ENCODE assay signal across 19 cellular contexts in genomic region chr12:26465419-26466097, GRCh38.
DNase-seq lines count a peak whose midpoint lies in the region; FAIRE-seq and TF ChIP-seq lines count a peak whose summit lies in the region.
"Had no signal": no experiment of that assay in that cellular context is flagged by ENCODE, and none has a peak within 500 bp of the region (broad histone marks: within the 10 kb centered on the region; RNA-seq: fewer than 3 reads in every experiment).

No MANE protein-coding gene starts in this region.

- H3K4me3 Mint-ChIP-seq in astrocyte (ENCODE audit: unreplicated experiment): no peak overlapping the region
- H3K4me3 Mint-ChIP-seq: activated T-helper 1 cell treated with anti-CD3 and anti-CD28 coated beads, Interleukin-12 subunit alpha, Interleukin-12 subunit beta, Interleukin-2, Interleukin-4 antibody, amounts not matched to agents 30 ng/mL and 10 ng/mL and 1 ng/mL, durations not matched to agents 14 hours and 24 hours and 36 hours had no signal

- DNase-seq in AG04450 (ENCODE audit: low read depth, low spot score) (no peak), astrocyte (ENCODE audit: low read depth) (peak; percentile 2), iPS-NIHi11 (ENCODE audit: low spot score) (peak; percentile 28), NCI-H1436 treated with DMSO at 0.1 percent for 48 hours (lab: John Stamatoyannopoulos, UW) (no peak), NCI-H446 treated with DMSO at 0.1 percent for 48 hours (lab: John Stamatoyannopoulos, UW) (no peak)
- DNase-seq in activated CD4-positive, alpha-beta T cell treated with anti-CD3 and anti-CD28 coated beads for 1 hour: no peak
- no peak for DNase-seq in stimulated activated CD4-positive, alpha-beta T cell treated with anti-CD3 and anti-CD28 coated beads, Interleukin-4, amount 100 ng/mL, for 4 hours
- DNase-seq: activated CD4-positive, alpha-beta T cell treated with anti-CD3 and anti-CD28 coated beads, Interleukin-2, amount 50 U/mL, for 1 hour; DND-41; IMR-90; midbrain; NCI-H446; ovary; testis had no signal

- H3K9ac ChIP-seq in astrocyte (ENCODE audit: low read length): no peak overlapping the region
- H3K9ac ChIP-seq: BLaER1 had no signal

- no peak for FAIRE-seq in astrocyte (lab: Jason Lieb, UNC)
- FAIRE-seq: GM12878 had no signal

- H3K27ac ChIP-seq in AG04450 (ENCODE audit: low read depth, low read length) (no peak overlapping the region), HEK293 (ENCODE audit: extremely low read depth, low read depth, low read length) (no peak overlapping the region), astrocyte (ENCODE audit: low read depth, low read length) (no peak overlapping the region)
- H3K27ac ChIP-seq: BLaER1, ovary, RWPE1, testis had no signal

- H4K20me1 ChIP-seq in astrocyte (ENCODE audit: insufficient read depth, low read length): no peaks in the 10 kb centered on the region
- H4K20me1 ChIP-seq: BLaER1 had no signal

- H3K4me1 Mint-ChIP-seq in astrocyte (ENCODE audit: low read depth, unreplicated experiment): no peaks in the 10 kb centered on the region

- no peaks in the 10 kb centered on the region for H3K27me3 Mint-ChIP-seq in astrocyte (ENCODE audit: low read depth, unreplicated experiment)

- TF ChIP-seq CTCF in AG04450 (IDR thresholded peaks at IDR 0.05; ENCODE audit: low read depth, low read length) (peak; percentile 38), HEK293 (tag by site-specific recombination; IDR thresholded peaks at IDR 0.05) (0 out of 2 replicates have a peak, but pooled peaks have one; percentile 24), astrocyte (IDR thresholded peaks at IDR 0.05; ENCODE audit: insufficient read depth, low read depth, low read length) (no peak)

- no peaks in the 10 kb centered on the region for H3K9me3 Mint-ChIP-seq in astrocyte (ENCODE audit: unreplicated experiment)
- H3K9me3 Mint-ChIP-seq: activated T-helper 1 cell treated with anti-CD3 and anti-CD28 coated beads, Interleukin-12 subunit alpha, Interleukin-12 subunit beta, Interleukin-2, Interleukin-4 antibody, amounts not matched to agents 30 ng/mL and 10 ng/mL and 1 ng/mL, durations not matched to agents 14 hours and 24 hours and 36 hours had no signal

- H3K27me3 ChIP-seq in AG04450 (ENCODE audit: control insufficient read depth, insufficient read depth, low read length) (no peaks in the 10 kb centered on the region), astrocyte (ENCODE audit: insufficient read depth, low read length) (no peaks in the 10 kb centered on the region)
- H3K27me3 ChIP-seq: BLaER1, ovary, testis had no signal

- peaks cover 2% of the 10 kb centered on the region for H3K36me3 Mint-ChIP-seq in astrocyte (ENCODE audit: low read depth, unreplicated experiment)

- H3K36me3 ChIP-seq in HEK293 (ENCODE audit: control insufficient read depth in 2 of 2, insufficient read depth in 1 of 2, low read length in 2 of 2): no peaks in the 10 kb centered on the region
- H3K36me3 ChIP-seq in astrocyte (ENCODE audit: insufficient read depth, low read length): no peaks in the 10 kb centered on the region
- H3K36me3 ChIP-seq: BLaER1, ovary had no signal

- H3K9me3 ChIP-seq in AG04450 (ENCODE audit: control insufficient read depth, insufficient read depth, low read length): no peaks in the 10 kb centered on the region
- no peaks in the 10 kb centered on the region for H3K9me3 ChIP-seq in HEK293 (ENCODE audit: control insufficient read depth, insufficient read depth, low read depth, low read length)
- no peaks in the 10 kb centered on the region for H3K9me3 ChIP-seq in astrocyte (ENCODE audit: insufficient read depth, low read depth, low read length)
- H3K9me3 ChIP-seq: BLaER1, ovary, testis had no signal

- H3K79me2 ChIP-seq in astrocyte (ENCODE audit: insufficient read depth, low read length): no peaks in the 10 kb centered on the region

- no peak overlapping the region for H3K4me2 ChIP-seq in astrocyte (ENCODE audit: low read length)
- H3K4me2 ChIP-seq: BLaER1 had no signal

- no peak overlapping the region for H2AFZ ChIP-seq in astrocyte (ENCODE audit: low read depth, low read length)

- CTCF ChIA-PET in AG04450 (lab: Charles Lee): interaction anchor here (1.4 to 1.8 kb wide), 3 partner anchors 27 to 347 kb away, joined by 4 to 7 read pairs (median 4); no protein-coding TSS in a partner anchor
- CTCF ChIA-PET in HEK293 (lab: Yijun Ruan, JAX): no interaction called here

- H3K4me1 ChIP-seq in HEK293 (ENCODE audit: control insufficient read depth, insufficient read depth, low read length) (no peaks in the 10 kb centered on the region), astrocyte (ENCODE audit: insufficient read depth, low read length) (no peaks in the 10 kb centered on the region)
- H3K4me1 ChIP-seq: testis had no signal

- POLR2A ChIA-PET in AG04450 (lab: Yijun Ruan, JAX): no interaction called here
- POLR2A ChIA-PET in HEK293 (lab: Yijun Ruan, JAX): no interaction called here

- no peak overlapping the region for H3K27ac Mint-ChIP-seq in astrocyte (ENCODE audit: unreplicated experiment)
- H3K27ac Mint-ChIP-seq: activated T-helper 1 cell treated with anti-CD3 and anti-CD28 coated beads, Interleukin-12 subunit alpha, Interleukin-12 subunit beta, Interleukin-2, Interleukin-4 antibody, amounts not matched to agents 30 ng/mL and 10 ng/mL and 1 ng/mL, durations not matched to agents 14 hours and 24 hours and 36 hours had no signal

- H3K4me3 ChIP-seq in AG04450 (ENCODE audit: low read depth, low read length): no peak overlapping the region
- no peak overlapping the region for H3K4me3 ChIP-seq in HEK293 (ENCODE audit: low read depth, low read length)
- H3K4me3 ChIP-seq in astrocyte (ENCODE audit: insufficient read depth, low read depth, low read length): no peak overlapping the region
- H3K4me3 ChIP-seq: BLaER1, GM12878, ovary, testis had no signal

TF ChIP-seq in HEK293, 187 proteins besides CTCF, POLR2A, EP300 and RAD21:
- TF ChIP-seq ZNF596 (tag by site-specific recombination; IDR thresholded peaks at IDR 0.05) (peak; percentile 19; the same call in 1 of the 2 replicates), GLIS2 (tag by site-specific recombination; IDR thresholded peaks at IDR 0.05) (no peak), SP7 (tag by site-specific recombination; IDR thresholded peaks at IDR 0.05) (no peak), YY2 (tag by site-specific recombination; IDR thresholded peaks at IDR 0.05) (no peak)
TF ChIP-seq in HEK293: peak in this region for 1.

Comparison
In these comparisons a context has a peak if more than half of its experiments do, and no peak if none do; other contexts are left out.
1. DNase-seq: peak in astrocyte (single experiment) and iPS-NIHi11 (single experiment); none in AG04450 (single experiment), activated CD4-positive, alpha-beta T cell treated with anti-CD3 and anti-CD28 coated beads for 1 hour (single experiment), stimulated activated CD4-positive, alpha-beta T cell treated with anti-CD3 and anti-CD28 coated beads, Interleukin-4, amount 100 ng/mL, for 4 hours (0 of 2), NCI-H1436 treated with DMSO at 0.1 percent for 48 hours (single experiment) and NCI-H446 treated with DMSO at 0.1 percent for 48 hours (single experiment).